In the genomic region with DNA sequence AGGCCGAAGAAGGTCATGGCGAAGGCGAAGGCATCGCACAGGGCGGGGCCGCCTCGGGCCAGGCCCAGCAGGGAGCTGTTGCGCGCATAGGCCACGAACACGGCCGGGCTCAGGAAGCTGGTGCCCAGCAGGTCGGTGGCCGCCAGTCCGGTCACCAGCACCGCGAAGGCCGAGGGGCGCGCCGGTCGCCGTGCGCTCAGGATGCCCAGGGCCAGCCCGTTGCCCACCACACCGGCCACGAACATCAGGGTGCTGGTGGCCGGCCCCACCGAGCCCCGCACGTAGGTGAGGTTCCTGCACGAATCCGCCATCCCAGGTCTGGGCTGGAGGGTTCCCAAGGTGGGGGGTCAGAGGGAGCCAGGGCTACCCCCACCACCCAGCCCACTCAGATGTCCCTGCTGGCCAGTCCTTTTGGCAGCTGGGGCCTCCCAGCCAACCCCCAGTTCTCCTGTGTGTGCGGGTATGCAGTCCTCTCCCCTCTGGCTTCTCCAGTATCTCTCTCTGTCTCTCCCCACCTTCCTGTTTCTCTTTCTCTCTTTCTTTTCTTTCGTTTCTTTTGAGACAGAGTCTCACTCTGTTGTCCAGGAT, we compare ENCODE assay signal across 12 cellular contexts. TPM values are rescaled to one million over a fixed set of nuclear protein-coding genes. Genes with fewer than 3 reads are reported as not detected.
DNase-seq lines count a peak whose midpoint lies in the region; ATAC-seq and TF ChIP-seq lines count a peak whose summit lies in the region.
"Had no signal": no experiment of that assay in that cellular context is flagged by ENCODE, and none has a peak within 500 bp of the region (broad histone marks: within the 10 kb centered on the region; RNA-seq: fewer than 3 reads in every experiment).

No MANE protein-coding gene starts in this region.

- peak overlapping the region; percentile 49 for H2AK5ac ChIP-seq in neuronal stem cell (ENCODE audit: low read depth, low read length)

- no CpG with 5 or more reads among the region's 35 CpGs for WGBS in neuronal stem cell (ENCODE audit: extremely low coverage in 2 of 2, insufficient read length in 2 of 2, insufficient replicate concordance in 1 of 2), 2 donors

- no peak overlapping the region for H3K27ac ChIP-seq in neuronal stem cell (replicated peaks; ENCODE audit: low read length)

- POLR2A ChIA-PET in AG04449 (lab: Yijun Ruan, JAX) = interaction anchor here (1.8 kb wide), 1 partner anchor 23 kb away, joined by 6 read pairs; the partner anchor contains the start of gene CALM3

- peaks cover 0 to 18% (median 0%) of the 10 kb centered on the region in 3 experiments for H3K27me3 ChIP-seq in neuronal stem cell (ENCODE audit: control insufficient read depth in 3 of 3, insufficient read depth in 3 of 3, low read depth in 1 of 3, low read length in 3 of 3)

- no peak overlapping the region for H4K8ac ChIP-seq in neuronal stem cell (ENCODE audit: low read depth, low read length)

- H3K27ac Mint-ChIP-seq in brain = peak overlapping the region in 3 of 5 experiments; percentile 57 to 82 (median 82)

- H3K18ac ChIP-seq in neuronal stem cell (ENCODE audit: low read length) = peak overlapping the region; percentile 69

- peak overlapping the region in 1 of 5 experiments; percentile 63 for H3K4me3 Mint-ChIP-seq in brain

- H3K4me3 ChIP-seq in AG04449 (ENCODE audit: low read depth, low read length) (peak overlapping the region; percentile 27), GM08714 (ENCODE audit: low read length) (peak overlapping the region; percentile 15; the same call in 1 of the 2 replicates), neuronal stem cell (ENCODE audit: low read length in 2 of 2) (no peak overlapping the region)

- peaks cover 49% of the 10 kb centered on the region for H3K4me1 Mint-ChIP-seq in brain

- H2BK15ac ChIP-seq in neuronal stem cell (ENCODE audit: low read length) = peak overlapping the region; percentile 86

- CTCF ChIA-PET in AG04449 (lab: Yijun Ruan, JAX) = interaction anchor here (1.0 to 6.1 kb wide), 5 partner anchors 10 to 125 kb away, joined by 3 to 66 read pairs (median 5); partner anchors contain the start of genes DACT3 and GNG8

- H2BK5ac ChIP-seq in neuronal stem cell (ENCODE audit: low read length) = no peak overlapping the region

- H2AFZ ChIP-seq in neuronal stem cell (ENCODE audit: low read length) = no peak overlapping the region

- no peak for ATAC-seq in HG02973 (IDR thresholded peaks at IDR 0.05; ENCODE audit: unreplicated experiment)
- no peak for ATAC-seq in HG02798 (IDR thresholded peaks at IDR 0.05; ENCODE audit: poor library complexity, unreplicated experiment)

- H3K23ac ChIP-seq in neuronal stem cell (ENCODE audit: low read depth, low read length, poor library complexity) = peak overlapping the region; percentile 90

- H3K36me3 Mint-ChIP-seq in brain = no peaks in the 10 kb centered on the region

- no peak overlapping the region for H3K4ac ChIP-seq in neuronal stem cell (ENCODE audit: low read length)

- no peak overlapping the region for H3K4me2 ChIP-seq in neuronal stem cell (ENCODE audit: insufficient read depth, low read length, poor library complexity, severe bottlenecking)

- peaks cover 4% of the 10 kb centered on the region for H3K27me3 Mint-ChIP-seq in brain

- H3K9ac ChIP-seq in neuronal stem cell (ENCODE audit: low read depth, low read length, poor library complexity) = peak overlapping the region; percentile 55

- peaks cover 1% of the 10 kb centered on the region for H3K79me1 ChIP-seq in neuronal stem cell (ENCODE audit: low read depth, low read length)

- no peaks in the 10 kb centered on the region for H3K36me3 ChIP-seq in neuronal stem cell (replicated peaks in 1 of 2; ENCODE audit: control insufficient read depth in 2 of 2, insufficient read depth in 2 of 2, low read length in 2 of 2)

- H3K9me3 ChIP-seq in neuronal stem cell (replicated peaks in 1 of 2; ENCODE audit: control insufficient read depth in 2 of 2, insufficient read depth in 1 of 2, low read depth in 1 of 2, low read length in 2 of 2) = no peaks in the 10 kb centered on the region

- DNase-seq in AG04449 (ENCODE audit: low read depth, low spot score) (no peak), neuronal stem cell (ENCODE audit: low spot score) (no peak), NAMALWA (ENCODE audit: low spot score) (no peak), cortex of kidney (lab: John Stamatoyannopoulos, UW) (no peak)
- DNase-seq: DND-41; GOT3; NCI-H748 treated with DMSO at 0.1 percent for 48 hours; stimulated activated naive CD4-positive, alpha-beta T cell treated with Interleukin-2 at 50 U/mL for 16 hours had no signal

- peaks cover 0 to 4% (median 0%) of the 10 kb centered on the region in 5 experiments for H3K9me3 Mint-ChIP-seq in brain

- TF ChIP-seq CTCF in AG04449 (IDR thresholded peaks at IDR 0.05; ENCODE audit: insufficient read depth, low read length, missing control alignments) = no peak
- no peak for TF ChIP-seq CTCF in brain (conservative IDR thresholded peaks at IDR 0.05)

- H4K91ac ChIP-seq in neuronal stem cell (ENCODE audit: low read depth, low read length, poor library complexity) = no peak overlapping the region

- H2BK12ac ChIP-seq in neuronal stem cell (ENCODE audit: low read length) = peak overlapping the region; percentile 97

- peaks cover 11 to 24% of the 10 kb centered on the region in 2 donors for H3K4me1 ChIP-seq in neuronal stem cell (ENCODE audit: control insufficient read depth in 2 of 2, insufficient read depth in 1 of 2, low read depth in 1 of 2, low read length in 2 of 2)

- peak overlapping the region; percentile 47 for H3K14ac ChIP-seq in neuronal stem cell (ENCODE audit: low read length)

- H2BK120ac ChIP-seq in neuronal stem cell (ENCODE audit: low read depth, low read length) = no peak overlapping the region

RNA-seq across cellular contexts. Expression of gene PTGIR, which starts 0.9 kb away (rescaled TPM):
- polyA plus RNA-seq in brain (ENCODE audit: insufficient read depth, low read depth, low replicate concordance) = 0.80 TPM
- 0.04 TPM for polyA plus RNA-seq in neuronal stem cell (2013, experiment 1 of 2)
- polyA plus RNA-seq in neuronal stem cell (2013, experiment 2 of 2) = 0.07 TPM

RNA-seq across cellular contexts. Expression of gene GNG8, which starts 12.0 kb away (rescaled TPM):
- polyA plus RNA-seq in brain (ENCODE audit: insufficient read depth, low read depth, low replicate concordance) = 12.7 TPM
- polyA plus RNA-seq in neuronal stem cell (2013, experiment 1 of 2) = 6.3 TPM
- polyA plus RNA-seq in neuronal stem cell (2013, experiment 2 of 2) = 10.6 TPM

RNA-seq across cellular contexts. Expression of gene CALM3, which starts 22.9 kb away (rescaled TPM):
- 789 TPM for polyA plus RNA-seq in brain (ENCODE audit: insufficient read depth, low read depth, low replicate concordance)
- polyA plus RNA-seq in neuronal stem cell (2013, experiment 1 of 2) = 426 TPM
- polyA plus RNA-seq in neuronal stem cell (2013, experiment 2 of 2) = 419 TPM

RNA-seq across cellular contexts. Expression of gene DACT3, which starts 37.0 kb away (rescaled TPM):
- 27.4 TPM for polyA plus RNA-seq in brain (ENCODE audit: insufficient read depth, low read depth, low replicate concordance)
- polyA plus RNA-seq in neuronal stem cell (2013, experiment 1 of 2) = 6.5 TPM
- polyA plus RNA-seq in neuronal stem cell (2013, experiment 2 of 2) = 6.5 TPM

Comparison
In these comparisons a context has a peak if more than half of its experiments do, and no peak if none do; other contexts are left out.
1. H3K4me3 ChIP-seq: peak in AG04449 (single experiment) and GM08714 (single experiment); none in neuronal stem cell (0 of 2).